1 cellular context compared by ENCODE assay signal in the genomic region with DNA sequence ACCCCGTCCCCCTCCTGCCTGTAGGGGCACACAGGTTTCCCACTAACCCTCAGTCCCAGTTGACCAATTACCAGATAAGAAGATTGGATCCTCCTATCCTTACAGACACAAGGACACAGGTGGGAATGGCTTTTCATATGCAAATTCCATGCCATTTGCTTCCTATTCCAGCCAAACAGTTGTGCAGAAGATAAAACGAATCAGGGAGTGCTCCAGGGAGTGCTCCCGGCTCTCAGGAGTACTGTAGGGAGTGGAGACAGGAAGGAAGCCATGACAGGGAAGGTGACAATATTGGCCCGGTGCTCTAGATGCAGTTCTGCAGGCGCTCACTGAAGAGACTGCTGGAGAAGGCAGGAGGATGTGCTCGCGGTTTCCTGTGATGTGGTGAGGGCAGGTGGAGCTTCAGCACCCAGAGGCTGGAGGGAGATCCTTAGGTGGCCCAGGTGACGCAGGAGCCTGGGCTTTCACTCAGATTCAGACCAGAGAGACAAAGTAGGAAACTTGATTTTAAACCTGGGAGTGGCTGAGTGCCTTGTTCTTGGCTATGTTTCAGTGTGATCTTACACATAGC.
TF ChIP-seq lines count a peak whose summit lies in the region.

No MANE protein-coding gene starts in this region.

TF ChIP-seq in GM12878, 131 proteins besides CTCF, POLR2A, EP300 and RAD21 (continued from another document):
- TF ChIP-seq, protein P1, sequence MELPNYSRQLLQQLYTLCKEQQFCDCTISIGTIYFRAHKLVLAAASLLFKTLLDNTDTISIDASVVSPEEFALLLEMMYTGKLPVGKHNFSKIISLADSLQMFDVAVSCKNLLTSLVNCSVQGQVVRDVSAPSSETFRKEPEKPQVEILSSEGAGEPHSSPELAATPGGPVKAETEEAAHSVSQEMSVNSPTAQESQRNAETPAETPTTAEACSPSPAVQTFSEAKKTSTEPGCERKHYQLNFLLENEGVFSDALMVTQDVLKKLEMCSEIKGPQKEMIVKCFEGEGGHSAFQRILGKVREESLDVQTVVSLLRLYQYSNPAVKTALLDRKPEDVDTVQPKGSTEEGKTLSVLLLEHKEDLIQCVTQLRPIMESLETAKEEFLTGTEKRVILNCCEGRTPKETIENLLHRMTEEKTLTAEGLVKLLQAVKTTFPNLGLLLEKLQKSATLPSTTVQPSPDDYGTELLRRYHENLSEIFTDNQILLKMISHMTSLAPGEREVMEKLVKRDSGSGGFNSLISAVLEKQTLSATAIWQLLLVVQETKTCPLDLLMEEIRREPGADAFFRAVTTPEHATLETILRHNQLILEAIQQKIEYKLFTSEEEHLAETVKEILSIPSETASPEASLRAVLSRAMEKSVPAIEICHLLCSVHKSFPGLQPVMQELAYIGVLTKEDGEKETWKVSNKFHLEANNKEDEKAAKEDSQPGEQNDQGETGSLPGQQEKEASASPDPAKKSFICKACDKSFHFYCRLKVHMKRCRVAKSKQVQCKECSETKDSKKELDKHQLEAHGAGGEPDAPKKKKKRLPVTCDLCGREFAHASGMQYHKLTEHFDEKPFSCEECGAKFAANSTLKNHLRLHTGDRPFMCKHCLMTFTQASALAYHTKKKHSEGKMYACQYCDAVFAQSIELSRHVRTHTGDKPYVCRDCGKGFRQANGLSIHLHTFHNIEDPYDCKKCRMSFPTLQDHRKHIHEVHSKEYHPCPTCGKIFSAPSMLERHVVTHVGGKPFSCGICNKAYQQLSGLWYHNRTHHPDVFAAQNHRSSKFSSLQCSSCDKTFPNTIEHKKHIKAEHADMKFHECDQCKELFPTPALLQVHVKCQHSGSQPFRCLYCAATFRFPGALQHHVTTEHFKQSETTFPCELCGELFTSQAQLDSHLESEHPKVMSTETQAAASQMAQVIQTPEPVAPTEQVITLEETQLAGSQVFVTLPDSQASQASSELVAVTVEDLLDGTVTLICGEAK (IDR thresholded peaks at IDR 0.05; ENCODE audit: borderline replicate concordance) = no peak
- TF ChIP-seq TCF7 (IDR thresholded peaks at IDR 0.05; ENCODE audit: borderline replicate concordance) = peak; percentile 72
- TF ChIP-seq PAX5 (IDR thresholded peaks at IDR 0.05; ENCODE audit: borderline replicate concordance, low read depth, low read length) = 0 out of 2 replicates have a peak, but pooled peaks have one; percentile 10
- no peak for TF ChIP-seq SMC3 (IDR thresholded peaks at IDR 0.05; ENCODE audit: borderline replicate concordance, low read length)
- TF ChIP-seq, protein P2, sequence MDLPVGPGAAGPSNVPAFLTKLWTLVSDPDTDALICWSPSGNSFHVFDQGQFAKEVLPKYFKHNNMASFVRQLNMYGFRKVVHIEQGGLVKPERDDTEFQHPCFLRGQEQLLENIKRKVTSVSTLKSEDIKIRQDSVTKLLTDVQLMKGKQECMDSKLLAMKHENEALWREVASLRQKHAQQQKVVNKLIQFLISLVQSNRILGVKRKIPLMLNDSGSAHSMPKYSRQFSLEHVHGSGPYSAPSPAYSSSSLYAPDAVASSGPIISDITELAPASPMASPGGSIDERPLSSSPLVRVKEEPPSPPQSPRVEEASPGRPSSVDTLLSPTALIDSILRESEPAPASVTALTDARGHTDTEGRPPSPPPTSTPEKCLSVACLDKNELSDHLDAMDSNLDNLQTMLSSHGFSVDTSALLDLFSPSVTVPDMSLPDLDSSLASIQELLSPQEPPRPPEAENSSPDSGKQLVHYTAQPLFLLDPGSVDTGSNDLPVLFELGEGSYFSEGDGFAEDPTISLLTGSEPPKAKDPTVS (IDR thresholded peaks at IDR 0.05; ENCODE audit: low read depth, low read length) = no peak
- no peak for TF ChIP-seq KAT2A (conservative IDR thresholded peaks at IDR 0.05; ENCODE audit: control insufficient read depth, low read depth, low read length)
- TF ChIP-seq, protein P3, sequence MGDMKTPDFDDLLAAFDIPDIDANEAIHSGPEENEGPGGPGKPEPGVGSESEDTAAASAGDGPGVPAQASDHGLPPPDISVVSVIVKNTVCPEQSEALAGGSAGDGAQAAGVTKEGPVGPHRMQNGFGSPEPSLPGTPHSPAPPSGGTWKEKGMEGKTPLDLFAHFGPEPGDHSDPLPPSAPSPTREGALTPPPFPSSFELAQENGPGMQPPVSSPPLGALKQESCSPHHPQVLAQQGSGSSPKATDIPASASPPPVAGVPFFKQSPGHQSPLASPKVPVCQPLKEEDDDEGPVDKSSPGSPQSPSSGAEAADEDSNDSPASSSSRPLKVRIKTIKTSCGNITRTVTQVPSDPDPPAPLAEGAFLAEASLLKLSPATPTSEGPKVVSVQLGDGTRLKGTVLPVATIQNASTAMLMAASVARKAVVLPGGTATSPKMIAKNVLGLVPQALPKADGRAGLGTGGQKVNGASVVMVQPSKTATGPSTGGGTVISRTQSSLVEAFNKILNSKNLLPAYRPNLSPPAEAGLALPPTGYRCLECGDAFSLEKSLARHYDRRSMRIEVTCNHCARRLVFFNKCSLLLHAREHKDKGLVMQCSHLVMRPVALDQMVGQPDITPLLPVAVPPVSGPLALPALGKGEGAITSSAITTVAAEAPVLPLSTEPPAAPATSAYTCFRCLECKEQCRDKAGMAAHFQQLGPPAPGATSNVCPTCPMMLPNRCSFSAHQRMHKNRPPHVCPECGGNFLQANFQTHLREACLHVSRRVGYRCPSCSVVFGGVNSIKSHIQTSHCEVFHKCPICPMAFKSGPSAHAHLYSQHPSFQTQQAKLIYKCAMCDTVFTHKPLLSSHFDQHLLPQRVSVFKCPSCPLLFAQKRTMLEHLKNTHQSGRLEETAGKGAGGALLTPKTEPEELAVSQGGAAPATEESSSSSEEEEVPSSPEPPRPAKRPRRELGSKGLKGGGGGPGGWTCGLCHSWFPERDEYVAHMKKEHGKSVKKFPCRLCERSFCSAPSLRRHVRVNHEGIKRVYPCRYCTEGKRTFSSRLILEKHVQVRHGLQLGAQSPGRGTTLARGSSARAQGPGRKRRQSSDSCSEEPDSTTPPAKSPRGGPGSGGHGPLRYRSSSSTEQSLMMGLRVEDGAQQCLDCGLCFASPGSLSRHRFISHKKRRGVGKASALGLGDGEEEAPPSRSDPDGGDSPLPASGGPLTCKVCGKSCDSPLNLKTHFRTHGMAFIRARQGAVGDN (IDR thresholded peaks at IDR 0.05) = no peak
- no peak for TF ChIP-seq BMI1 (IDR thresholded peaks at IDR 0.05; ENCODE audit: borderline replicate concordance)
- TF ChIP-seq IKZF2 (IDR thresholded peaks at IDR 0.05) = no peak
- TF ChIP-seq, protein P4, sequence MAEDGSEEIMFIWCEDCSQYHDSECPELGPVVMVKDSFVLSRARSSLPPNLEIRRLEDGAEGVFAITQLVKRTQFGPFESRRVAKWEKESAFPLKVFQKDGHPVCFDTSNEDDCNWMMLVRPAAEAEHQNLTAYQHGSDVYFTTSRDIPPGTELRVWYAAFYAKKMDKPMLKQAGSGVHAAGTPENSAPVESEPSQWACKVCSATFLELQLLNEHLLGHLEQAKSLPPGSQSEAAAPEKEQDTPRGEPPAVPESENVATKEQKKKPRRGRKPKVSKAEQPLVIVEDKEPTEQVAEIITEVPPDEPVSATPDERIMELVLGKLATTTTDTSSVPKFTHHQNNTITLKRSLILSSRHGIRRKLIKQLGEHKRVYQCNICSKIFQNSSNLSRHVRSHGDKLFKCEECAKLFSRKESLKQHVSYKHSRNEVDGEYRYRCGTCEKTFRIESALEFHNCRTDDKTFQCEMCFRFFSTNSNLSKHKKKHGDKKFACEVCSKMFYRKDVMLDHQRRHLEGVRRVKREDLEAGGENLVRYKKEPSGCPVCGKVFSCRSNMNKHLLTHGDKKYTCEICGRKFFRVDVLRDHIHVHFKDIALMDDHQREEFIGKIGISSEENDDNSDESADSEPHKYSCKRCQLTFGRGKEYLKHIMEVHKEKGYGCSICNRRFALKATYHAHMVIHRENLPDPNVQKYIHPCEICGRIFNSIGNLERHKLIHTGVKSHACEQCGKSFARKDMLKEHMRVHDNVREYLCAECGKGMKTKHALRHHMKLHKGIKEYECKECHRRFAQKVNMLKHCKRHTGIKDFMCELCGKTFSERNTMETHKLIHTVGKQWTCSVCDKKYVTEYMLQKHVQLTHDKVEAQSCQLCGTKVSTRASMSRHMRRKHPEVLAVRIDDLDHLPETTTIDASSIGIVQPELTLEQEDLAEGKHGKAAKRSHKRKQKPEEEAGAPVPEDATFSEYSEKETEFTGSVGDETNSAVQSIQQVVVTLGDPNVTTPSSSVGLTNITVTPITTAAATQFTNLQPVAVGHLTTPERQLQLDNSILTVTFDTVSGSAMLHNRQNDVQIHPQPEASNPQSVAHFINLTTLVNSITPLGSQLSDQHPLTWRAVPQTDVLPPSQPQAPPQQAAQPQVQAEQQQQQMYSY (CRISPR knock-in tag; IDR thresholded peaks at IDR 0.05) = no peak
